ENCODE assay signal across 27 cellular contexts in the genomic region with DNA sequence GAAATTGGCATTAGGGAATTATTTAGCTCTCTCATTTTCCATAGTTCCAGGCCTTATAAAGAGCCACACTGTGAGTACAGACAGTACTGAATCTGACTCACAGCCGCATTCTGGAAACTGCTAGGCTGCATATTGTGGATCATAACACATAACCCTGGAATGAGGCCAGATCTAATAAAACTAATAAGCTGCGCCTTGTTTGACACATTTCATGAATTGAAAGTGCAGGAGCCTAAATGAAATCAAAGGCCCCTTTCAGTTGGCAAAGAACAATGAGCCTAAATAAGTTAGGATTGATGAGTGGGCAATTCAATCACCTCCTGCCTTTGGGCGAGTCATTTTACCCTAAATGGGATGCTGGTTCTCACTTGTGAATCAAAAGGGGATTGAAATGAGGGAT.
"Had no signal": no experiment of that assay in that cellular context is flagged by ENCODE, and none has a peak within 500 bp of the region (broad histone marks: within the 10 kb centered on the region; RNA-seq: fewer than 3 reads in every experiment).

No MANE protein-coding gene starts in this region.

- H3K4me1 ChIP-seq: ascending aorta, body of pancreas had no signal

- H3K9me3 ChIP-seq: ascending aorta, body of pancreas, MG63 had no signal

- H3K27ac Mint-ChIP-seq: activated CD8-positive, alpha-beta memory T cell treated with anti-CD3 and anti-CD28 coated beads, Interleukin-2, amount 10 ng/mL, durations not matched to agents 7 days and 5 days; activated CD8-positive, alpha-beta T cell treated with anti-CD3 and anti-CD28 coated beads, Interleukin-2, amount 10 ng/mL, durations not matched to agents 7 days and 5 days; activated naive CD4-positive, alpha-beta T cell treated with anti-CD3 and anti-CD28 coated beads, Interleukin-2, amount 50 U/mL, for 72 hours; activated naive CD8-positive, alpha-beta T cell treated with anti-CD3 and anti-CD28 coated beads, Interleukin-2, amount 50 U/mL, for 24 hours; activated T-cell treated with anti-CD3 and anti-CD28 coated beads, Interleukin-2, amount 50 U/mL, for 24 hours; activated T-helper 1 cell treated with anti-CD3 and anti-CD28 coated beads, Interleukin-12 subunit alpha, Interleukin-12 subunit beta, Interleukin-2, Interleukin-4 antibody, amounts not matched to agents 30 ng/mL and 10 ng/mL and 1 ng/mL, durations not matched to agents 14 hours and 24 hours and 36 hours had no signal

- ATAC-seq: activated CD8-positive, alpha-beta memory T cell treated with anti-CD3 and anti-CD28 coated beads, Interleukin-2, amount 10 ng/mL, durations not matched to agents 7 days and 5 days; activated CD8-positive, alpha-beta T cell treated with anti-CD3 and anti-CD28 coated beads, Interleukin-2, amount 10 ng/mL, durations not matched to agents 7 days and 5 days; activated naive CD8-positive, alpha-beta T cell treated with anti-CD3 and anti-CD28 coated beads, Interleukin-2, amount 50 U/mL, for 24 hours; body of pancreas; PC-3 had no signal

- H3K27me3 ChIP-seq: ascending aorta, body of pancreas, MG63 had no signal

- DNase-seq: activated CD4-positive, alpha-beta T cell treated with anti-CD3 and anti-CD28 coated beads for 48 hours; activated CD4-positive, alpha-beta T cell treated with anti-CD3 and anti-CD28 coated beads, Interleukin-2, amount 50 U/mL, for 4 hours; activated CD4-positive, CD25-positive, alpha-beta regulatory T cell treated with anti-CD3 and anti-CD28 coated beads, Interleukin-2, amount 50 U/mL, for 72 hours; activated CD8-positive, alpha-beta memory T cell treated with anti-CD3 and anti-CD28 coated beads, Interleukin-2, amount 10 ng/mL, durations not matched to agents 7 days and 5 days; activated CD8-positive, alpha-beta T cell treated with anti-CD3 and anti-CD28 coated beads, Interleukin-2, amount 10 ng/mL, durations not matched to agents 7 days and 5 days; activated effector memory CD4-positive, alpha-beta T cell treated with anti-CD3 and anti-CD28 coated beads, Interleukin-2, amount 50 U/mL, for 16 hours; activated naive CD4-positive, alpha-beta T cell treated with Interleukin-2 at 50 U/mL for 16 hours; activated naive CD8-positive, alpha-beta T cell treated with anti-CD3 and anti-CD28 coated beads, Interleukin-2, amount 50 U/mL, for 24 hours; activated T-cell treated with anti-CD3 and anti-CD28 coated beads, Interleukin-2, amount 50 U/mL, for 24 hours; amniotic stem cell; body of pancreas; central memory CD4-positive, alpha-beta T cell; MG63; MV-4-11; NCI-H1092 treated with DMSO at 0.1 percent for 48 hours; NCI-H1436 treated with DMSO at 0.1 percent for 48 hours; NCI-H187; NCI-H2081; NCI-H446; NCI-H524; NCI-H82; PC-3; SIG-M5 had no signal

- H3K36me3 ChIP-seq: ascending aorta, MG63 had no signal

- H3K27me3 Mint-ChIP-seq: activated CD8-positive, alpha-beta memory T cell treated with anti-CD3 and anti-CD28 coated beads, Interleukin-2, amount 10 ng/mL, durations not matched to agents 7 days and 5 days; activated naive CD8-positive, alpha-beta T cell treated with anti-CD3 and anti-CD28 coated beads, Interleukin-2, amount 50 U/mL, for 24 hours; activated T-cell treated with anti-CD3 and anti-CD28 coated beads, Interleukin-2, amount 50 U/mL, for 24 hours had no signal

- H3K27ac ChIP-seq: ascending aorta, body of pancreas, SK-N-MC had no signal

- H3K4me3 Mint-ChIP-seq: activated CD8-positive, alpha-beta memory T cell treated with anti-CD3 and anti-CD28 coated beads, Interleukin-2, amount 10 ng/mL, durations not matched to agents 7 days and 5 days; activated CD8-positive, alpha-beta T cell treated with anti-CD3 and anti-CD28 coated beads, Interleukin-2, amount 10 ng/mL, durations not matched to agents 7 days and 5 days; activated naive CD8-positive, alpha-beta T cell treated with anti-CD3 and anti-CD28 coated beads, Interleukin-2, amount 50 U/mL, for 24 hours; activated T-cell treated with anti-CD3 and anti-CD28 coated beads, Interleukin-2, amount 50 U/mL, for 24 hours; activated T-helper 1 cell treated with anti-CD3 and anti-CD28 coated beads, Interleukin-12 subunit alpha, Interleukin-12 subunit beta, Interleukin-2, Interleukin-4 antibody, amounts not matched to agents 30 ng/mL and 10 ng/mL and 1 ng/mL, durations not matched to agents 14 hours and 24 hours and 36 hours had no signal

- H3K4me3 ChIP-seq: ascending aorta, body of pancreas, MG63, SK-N-MC had no signal

- H3K4me1 Mint-ChIP-seq: activated CD8-positive, alpha-beta memory T cell treated with anti-CD3 and anti-CD28 coated beads, Interleukin-2, amount 10 ng/mL, durations not matched to agents 7 days and 5 days; activated naive CD8-positive, alpha-beta T cell treated with anti-CD3 and anti-CD28 coated beads, Interleukin-2, amount 50 U/mL, for 24 hours had no signal

- H3K36me3 Mint-ChIP-seq: activated CD8-positive, alpha-beta memory T cell treated with anti-CD3 and anti-CD28 coated beads, Interleukin-2, amount 10 ng/mL, durations not matched to agents 7 days and 5 days; activated naive CD4-positive, alpha-beta T cell treated with anti-CD3 and anti-CD28 coated beads, Interleukin-2, amount 50 U/mL, for 72 hours had no signal
